ENCODE assay signal across 18 cellular contexts in genomic region chr16:23486480-23486879, GRCh38. TPM values are rescaled to one million over a fixed set of nuclear protein-coding genes. Genes with fewer than 3 reads are reported as not detected.
A peak's percentile ranks its signal among the peaks of the same experiment; 100 is the strongest.
DNase-seq lines count a peak whose midpoint lies in the region; ATAC-seq, FAIRE-seq and TF ChIP-seq lines count a peak whose summit lies in the region.
"Had no signal": no experiment of that assay in that cellular context is flagged by ENCODE, and none has a peak within 500 bp of the region (broad histone marks: within the 10 kb centered on the region; RNA-seq: fewer than 3 reads in every experiment).

No MANE protein-coding gene starts in this region.

- H3K4me3 ChIP-seq in HepG2 (replicated peaks in 1 of 3; ENCODE audit: insufficient read depth in 1 of 3, low read depth in 2 of 3, low read length in 3 of 3), result no peak overlapping the region
- H3K4me3 ChIP-seq in right lobe of liver, result no peak overlapping the region
- H3K4me3 ChIP-seq in PC-3 (ENCODE audit: low read length), result no peak overlapping the region
- no peak overlapping the region for H3K4me3 ChIP-seq in lower lobe of right lung
- H3K4me3 ChIP-seq in upper lobe of left lung, result no peak overlapping the region
- H3K4me3 ChIP-seq: GM23248, SJCRH30 had no signal

- no peaks in the 10 kb centered on the region for H4K20me1 ChIP-seq in HepG2 (ENCODE audit: insufficient read depth, low read length)
- H4K20me1 ChIP-seq in PC-3 (ENCODE audit: low read length), result no peaks in the 10 kb centered on the region

- no peak overlapping the region for H3K4me2 ChIP-seq in HepG2 (ENCODE audit: low read depth, low read length)
- no peak overlapping the region for H3K4me2 ChIP-seq in PC-3 (ENCODE audit: low read length)

- no peak overlapping the region for H3K27ac ChIP-seq in HepG2 (ENCODE audit: extremely low read length, insufficient read depth, low read length)
- no peak overlapping the region for H3K27ac ChIP-seq in right lobe of liver
- no peak overlapping the region for H3K27ac ChIP-seq in PC-3 (ENCODE audit: low read length)
- peak overlapping the region; percentile 31 for H3K27ac ChIP-seq in lower lobe of right lung
- H3K27ac ChIP-seq in upper lobe of left lung, result no peak overlapping the region
- H3K27ac ChIP-seq: GM23248, SJCRH30 had no signal

- peak; percentile 11; the same call in 1 of the 3 replicates for ATAC-seq in HepG2
- ATAC-seq in right lobe of liver, result no peak
- ATAC-seq in PC-3, result no peak; the same call in 1 of the 2 replicates
- peak; percentile 94 for ATAC-seq in lower lobe of right lung
- ATAC-seq in upper lobe of left lung (ENCODE audit: low FRiP score in 2 of 2), result peak; percentile 62 to 90
- no peak for ATAC-seq in GM18907 (IDR thresholded peaks at IDR 0.05; ENCODE audit: unreplicated experiment)
- ATAC-seq in GM18870 (IDR thresholded peaks at IDR 0.05; ENCODE audit: unreplicated experiment), result no peak
- ATAC-seq: HCT116 had no signal

- no peaks in the 10 kb centered on the region for H3K27me3 ChIP-seq in HepG2 (ENCODE audit: control insufficient read depth in 1 of 2, insufficient read depth in 2 of 2, low read length in 2 of 2)
- no peaks in the 10 kb centered on the region for H3K27me3 ChIP-seq in right lobe of liver
- H3K27me3 ChIP-seq in PC-3 (ENCODE audit: low read length), result no peaks in the 10 kb centered on the region
- no peaks in the 10 kb centered on the region for H3K27me3 ChIP-seq in lower lobe of right lung (ENCODE audit: low read depth)
- H3K27me3 ChIP-seq in upper lobe of left lung, result no peaks in the 10 kb centered on the region
- H3K27me3 ChIP-seq: SJCRH30 had no signal

- in situ Hi-C loops in HepG2 (cut with HindIII; ENCODE audit: extremely low pct_ligation_motif_present, low pct_unique_long_range_greater_than_20kb), result no loop called here

- no peak overlapping the region for H2AFZ ChIP-seq in HepG2 (ENCODE audit: low read length)
- H2AFZ ChIP-seq in PC-3 (ENCODE audit: low read length), result no peak overlapping the region
- H2AFZ ChIP-seq: GM23248 had no signal

- H3K79me2 ChIP-seq in HepG2 (ENCODE audit: insufficient read depth, low read length), result no peaks in the 10 kb centered on the region
- no peaks in the 10 kb centered on the region for H3K79me2 ChIP-seq in PC-3 (ENCODE audit: low read length)

- intact Hi-C loops in HepG2 (cut with micrococcal nuclease; ENCODE audit: unreplicated experiment) (no loop called here), right lobe of liver (cut with DNase I) (no loop called here), PC-3 (cut with micrococcal nuclease) (no loop called here), lower lobe of right lung (cut with DNase I) (no loop called here)

- no peak for TF ChIP-seq RAD21 in HepG2 (CRISPR knock-in tag; IDR thresholded peaks at IDR 0.05)

- H3K9me3 ChIP-seq in HepG2 (ENCODE audit: low read length) (no peaks in the 10 kb centered on the region), right lobe of liver (no peaks in the 10 kb centered on the region), PC-3 (ENCODE audit: low read length) (no peaks in the 10 kb centered on the region), lower lobe of right lung (no peaks in the 10 kb centered on the region), upper lobe of left lung (no peaks in the 10 kb centered on the region)
- H3K9me3 ChIP-seq: SJCRH30 had no signal

- CTCF ChIA-PET in HepG2 (lab: Yijun Ruan, JAX; ENCODE audit: low intra/inter-chr PET ratio, low total read pairs) (no interaction called here), PC-3 (lab: Charles Lee) (no interaction called here)

- H3K4me1 ChIP-seq in HepG2 (ENCODE audit: insufficient read depth, low read length), result no peaks in the 10 kb centered on the region
- no peaks in the 10 kb centered on the region for H3K4me1 ChIP-seq in right lobe of liver
- H3K4me1 ChIP-seq in PC-3 (ENCODE audit: insufficient read depth, low read length), result peaks cover under 1% of the 10 kb centered on the region; the same call in 1 of the 2 replicates
- peaks cover 25% of the 10 kb centered on the region for H3K4me1 ChIP-seq in lower lobe of right lung
- H3K4me1 ChIP-seq in upper lobe of left lung, result peaks cover 0 to 19% (median 13%) of the 10 kb centered on the region in 4 donors
- H3K4me1 ChIP-seq: SJCRH30 had no signal

- TF ChIP-seq EP300 in HepG2 (IDR thresholded peaks at IDR 0.05; ENCODE audit: low read depth in 2 of 2, low read length in 2 of 2) (no peak), HepG2 (CRISPR knock-in tag; IDR thresholded peaks at IDR 0.05; ENCODE audit: borderline replicate concordance) (no peak), upper lobe of left lung (IDR thresholded peaks at IDR 0.05) (peak in 1 of 4 donors; percentile 26)

- POLR2A ChIA-PET in HepG2 (lab: Yijun Ruan, JAX) (no interaction called here), PC-3 (lab: Charles Lee; ENCODE audit: unreplicated experiment) (no interaction called here)

- H3F3A ChIP-seq in PC-3 (ENCODE audit: low read length, unreplicated experiment), result no peaks in the 10 kb centered on the region

- H3K9ac ChIP-seq in HepG2 (ENCODE audit: insufficient read depth, low read depth, low read length), result no peak overlapping the region
- H3K9ac ChIP-seq in PC-3 (ENCODE audit: low read length), result no peak overlapping the region
- H3K9ac ChIP-seq: GM23248 had no signal

- BruUV-seq in HepG2 (replicated peaks; lab: Mats Ljungman, UMichigan) (no TSS peak), PC-3 (replicated peaks; lab: Mats Ljungman, UMichigan) (no TSS peak)

- TF ChIP-seq POLR2A in HepG2 (IDR thresholded peaks at IDR 0.05; ENCODE audit: insufficient read depth in 1 of 2, low read depth in 2 of 2, low read length in 2 of 2), result no peak
- no peak for TF ChIP-seq POLR2A in right lobe of liver (IDR thresholded peaks at IDR 0.05)
- peak in 1 of 4 donors; percentile 16 for TF ChIP-seq POLR2A in upper lobe of left lung (IDR thresholded peaks at IDR 0.05)
- TF ChIP-seq POLR2A in H54 (IDR thresholded peaks at IDR 0.05; ENCODE audit: low read depth, low read length), result no peak

- WGBS in HepG2 (ENCODE audit: low lambda C conversion rate), result 97% methylated on average over 5 of the region's 5 CpGs
- no CpG with 5 or more reads among the region's 5 CpGs for WGBS in right lobe of liver (ENCODE audit: insufficient coverage, low coverage, low lambda C conversion rate, missing lambda C conversion rate)
- WGBS in upper lobe of left lung, 2 donors, result 83 to 89% methylated on average over 5 of the region's 5 CpGs

- no peaks in the 10 kb centered on the region for H3K9me2 ChIP-seq in PC-3 (replicated peaks; ENCODE audit: low read length)

- TF ChIP-seq CTCF in HepG2 (CRISPR knock-in tag; IDR thresholded peaks at IDR 0.05), result no peak
- no peak for TF ChIP-seq CTCF in right lobe of liver (IDR thresholded peaks at IDR 0.05)
- TF ChIP-seq CTCF in PC-3 (conservative IDR thresholded peaks at IDR 0.05; ENCODE audit: low read depth, low read length), result no peak
- TF ChIP-seq CTCF in lower lobe of right lung (IDR thresholded peaks at IDR 0.05), result no peak
- no peak for TF ChIP-seq CTCF in upper lobe of left lung (IDR thresholded peaks at IDR 0.05)

- DNase-seq in HepG2 (ENCODE audit: low spot score), result no peak
- no peak for DNase-seq in right lobe of liver
- peak; percentile 61 for DNase-seq in PC-3
- DNase-seq in lower lobe of right lung, result peak; percentile 51
- peak in 1 of 2 donors; percentile 84 for DNase-seq in upper lobe of left lung
- no peak for DNase-seq in H54 (ENCODE audit: insufficient read length, low spot score)
- DNase-seq: GDM1, GM23248, Kasumi-1, NCI-H187, NCI-H2227 treated with DMSO at 0.1 percent for 48 hours, NCI-H524 treated with DMSO at 0.1 percent for 48 hours, RPMI8226, SJCRH30 had no signal

- H3K36me3 ChIP-seq in HepG2 (replicated peaks in 1 of 2; ENCODE audit: control insufficient read depth in 1 of 2, insufficient read depth in 2 of 2, low read length in 2 of 2), result peaks cover 76 to 94% of the 10 kb centered on the region in 2 experiments
- peaks cover 5 to 85% (median 44%) of the 10 kb centered on the region in 4 donors for H3K36me3 ChIP-seq in right lobe of liver
- H3K36me3 ChIP-seq in PC-3 (ENCODE audit: low read depth, low read length), result peaks cover 29% of the 10 kb centered on the region
- peaks cover 100% of the 10 kb centered on the region for H3K36me3 ChIP-seq in lower lobe of right lung
- peaks cover 49 to 99% (median 83%) of the 10 kb centered on the region in 4 donors for H3K36me3 ChIP-seq in upper lobe of left lung

- FAIRE-seq in HepG2 (lab: Jason Lieb, UNC) (no peak), H54 (lab: Jason Lieb, UNC) (no peak)
- FAIRE-seq: GM19239 had no signal

RNA-seq across cellular contexts. Expression of gene GGA2, which starts 23.8 kb away (rescaled TPM):
- total RNA-seq in HepG2 (2016; rRNA removed; fragmentation: Illumina TruSeq; extraction: Trizol), result 69.8 and 93.1 TPM in 2 replicates
- total RNA-seq in HepG2 (2016; cell fraction: cytosol; rRNA removed; fragmentation: Illumina TruSeq; extraction: Trizol; ENCODE audit: low read depth), result 52.6 and 57.4 TPM in 2 replicates
- 76.8 and 80.6 TPM in 2 replicates for total RNA-seq in HepG2 (2016; cell fraction: insoluble cytoplasmic fraction; rRNA removed; fragmentation: Illumina TruSeq; extraction: Trizol)
- total RNA-seq in HepG2 (2016; cell fraction: membrane; rRNA removed; fragmentation: Illumina TruSeq; extraction: Trizol), result 41.5 and 45.8 TPM in 2 replicates
- total RNA-seq in HepG2 (2016; cell fraction: nucleus; rRNA removed; fragmentation: Illumina TruSeq; extraction: Trizol), result 84.5 and 97.4 TPM in 2 replicates
- 51.5 and 52.3 TPM in 2 replicates for polyA plus RNA-seq in HepG2 (2011; rRNA removed)
- polyA plus RNA-seq in HepG2 (2011; cell fraction: cytosol; rRNA removed), result 25.4 and 28.7 TPM in 2 replicates
- polyA plus RNA-seq in HepG2 (2011; cell fraction: nucleus; rRNA removed), result 184 and 204 TPM in 2 replicates
- polyA plus RNA-seq in HepG2 (2012), result 70.4 and 97.1 TPM in 2 replicates
- polyA plus RNA-seq in HepG2 (2016; cell fraction: cytosol; fragmentation: Illumina TruSeq; extraction: Trizol; ENCODE audit: low read depth), result 4.7 and 5.8 TPM in 2 replicates
- polyA plus RNA-seq in HepG2 (2016; cell fraction: insoluble cytoplasmic fraction; fragmentation: Illumina TruSeq; extraction: Trizol; ENCODE audit: low read depth), result 87.5 and 99.8 TPM in 2 replicates
- polyA plus RNA-seq in HepG2 (2016; cell fraction: membrane; fragmentation: Illumina TruSeq; extraction: Trizol; ENCODE audit: low read depth), result 11.1 and 11.7 TPM in 2 replicates
- polyA plus RNA-seq in HepG2 (2016; cell fraction: nucleus; fragmentation: Illumina TruSeq; extraction: Trizol; ENCODE audit: insufficient read depth, low read depth), result 238 and 249 TPM in 2 replicates
- 58.5 and 111 TPM in 2 replicates for polyA minus RNA-seq in HepG2 (2011; rRNA and poly(A)+ RNA removed; ENCODE audit: low replicate concordance)
- polyA minus RNA-seq in HepG2 (2011; cell fraction: cytosol; rRNA and poly(A)+ RNA removed), result 31.9 and 47.6 TPM in 2 replicates
- polyA minus RNA-seq in HepG2 (2011; cell fraction: nucleus; rRNA and poly(A)+ RNA removed), result 134 and 143 TPM in 2 replicates
- 10 to 100 TPM; 19.2 to 31.7 (median 27.8) TPM for total RNA-seq in right lobe of liver
- 26.5 and 29.0 TPM in 2 replicates for total RNA-seq in PC-3 (2014; rRNA removed)
- 204 TPM for total RNA-seq in lower lobe of right lung
- total RNA-seq in upper lobe of left lung, result 100 to 1,000 TPM in 5 of 6 donors, 10 to 100 TPM in 1; 84.4 to 197 (median 164) TPM

RNA-seq across cellular contexts. Expression of gene COG7, which starts 33.5 kb away (rescaled TPM):
- total RNA-seq in HepG2 (2016; rRNA removed; fragmentation: Illumina TruSeq; extraction: Trizol) (12.6 and 15.4 TPM in 2 replicates), right lobe of liver (10 to 100 TPM in 1 of 6 experiments, 1 to 10 TPM in 5; 7.5 to 11.2 (median 8.4) TPM), PC-3 (2014; rRNA removed) (8.6 and 13.5 TPM in 2 replicates), lower lobe of right lung (21.3 TPM), upper lobe of left lung (10 to 100 TPM; 16.9 to 61.8 (median 24.8) TPM)
- 9.2 and 9.5 TPM in 2 replicates for total RNA-seq in HepG2 (2016; cell fraction: cytosol; rRNA removed; fragmentation: Illumina TruSeq; extraction: Trizol; ENCODE audit: low read depth)
- total RNA-seq in HepG2 (2016; cell fraction: insoluble cytoplasmic fraction; rRNA removed; fragmentation: Illumina TruSeq; extraction: Trizol), result 14.1 and 14.7 TPM in 2 replicates
- 8.1 and 9.4 TPM in 2 replicates for total RNA-seq in HepG2 (2016; cell fraction: membrane; rRNA removed; fragmentation: Illumina TruSeq; extraction: Trizol)
- total RNA-seq in HepG2 (2016; cell fraction: nucleus; rRNA removed; fragmentation: Illumina TruSeq; extraction: Trizol), result 16.3 and 18.0 TPM in 2 replicates
- polyA plus RNA-seq in HepG2 (2011; rRNA removed), result 51.0 and 54.5 TPM in 2 replicates
- 32.5 and 55.6 TPM in 2 replicates for polyA plus RNA-seq in HepG2 (2011; cell fraction: cytosol; rRNA removed)
- polyA plus RNA-seq in HepG2 (2011; cell fraction: nucleus; rRNA removed), result 105 and 118 TPM in 2 replicates
- 18.4 and 20.0 TPM in 2 replicates for polyA plus RNA-seq in HepG2 (2012)
- polyA plus RNA-seq in HepG2 (2016; cell fraction: cytosol; fragmentation: Illumina TruSeq; extraction: Trizol; ENCODE audit: low read depth), result 1.5 and 2.3 TPM in 2 replicates
- polyA plus RNA-seq in HepG2 (2016; cell fraction: insoluble cytoplasmic fraction; fragmentation: Illumina TruSeq; extraction: Trizol; ENCODE audit: low read depth), result 22.3 and 23.7 TPM in 2 replicates
- polyA plus RNA-seq in HepG2 (2016; cell fraction: membrane; fragmentation: Illumina TruSeq; extraction: Trizol; ENCODE audit: low read depth), result 3.7 and 4.9 TPM in 2 replicates
- polyA plus RNA-seq in HepG2 (2016; cell fraction: nucleus; fragmentation: Illumina TruSeq; extraction: Trizol; ENCODE audit: insufficient read depth, low read depth), result 47.6 and 49.5 TPM in 2 replicates
- polyA minus RNA-seq in HepG2 (2011; rRNA and poly(A)+ RNA removed; ENCODE audit: low replicate concordance), result 44.8 and 70.9 TPM in 2 replicates
- 14.6 and 17.4 TPM in 2 replicates for polyA minus RNA-seq in HepG2 (2011; cell fraction: cytosol; rRNA and poly(A)+ RNA removed)
- polyA minus RNA-seq in HepG2 (2011; cell fraction: nucleus; rRNA and poly(A)+ RNA removed), result 42.8 and 50.6 TPM in 2 replicates

Comparison
In these comparisons a context has a peak if more than half of its experiments do, and no peak if none do; other contexts are left out.
1. ATAC-seq: peak in HepG2 (single experiment), lower lobe of right lung (2 of 2) and upper lobe of left lung (2 of 2); none in right lobe of liver (0 of 4), PC-3 (single experiment), GM18907 (single experiment) and GM18870 (single experiment).
2. DNase-seq: peak in PC-3 (single experiment) and lower lobe of right lung (single experiment); none in HepG2 (single experiment), right lobe of liver (0 of 3) and H54 (single experiment).